Comparison of ENCODE assay signal across 1 cellular context in genomic region chr7:39583539-39583938, GRCh38.
TF ChIP-seq lines count a peak whose summit lies in the region.

No MANE protein-coding gene starts in this region.

TF ChIP-seq in HepG2, 621 proteins besides CTCF, POLR2A, EP300 and RAD21:
- TF ChIP-seq ATF7 (IDR thresholded peaks at IDR 0.05): peak; percentile 27; the same call in 1 of the 2 replicates
- TF ChIP-seq ATF7 (CRISPR knock-in tag; IDR thresholded peaks at IDR 0.05): no peak
- TF ChIP-seq DZIP1 (CRISPR knock-in tag; IDR thresholded peaks at IDR 0.05): no peak
- TF ChIP-seq MED1 (CRISPR knock-in tag; IDR thresholded peaks at IDR 0.05): no peak
